1 cellular context compared by ENCODE assay signal in genomic region chrX:124023838-124024238, GRCh38.
A peak's percentile ranks its signal among the peaks of the same experiment; 100 is the strongest.
TF ChIP-seq lines count a peak whose summit lies in the region.

No MANE protein-coding gene starts in this region.

TF ChIP-seq in K562, 482 proteins besides CTCF, POLR2A, EP300 and RAD21 (continued from another document):
- no peak for TF ChIP-seq RUNX1 (IDR thresholded peaks at IDR 0.05; ENCODE audit: low read depth)
- TF ChIP-seq TRIM24 (IDR thresholded peaks at IDR 0.05): 0 out of 4 replicates have a peak, but pooled peaks of 1 of the 2 experiments have one; percentile 9
